1 cellular context compared by ENCODE assay signal in genomic region chr3:191301982-191302381, GRCh38.
TF ChIP-seq lines count a peak whose summit lies in the region.

No MANE protein-coding gene starts in this region.

TF ChIP-seq in GM23338, 12 proteins besides CTCF, POLR2A, EP300 and RAD21 (continued from another document):
- no peak for TF ChIP-seq REST (IDR thresholded peaks at IDR 0.05; ENCODE audit: unreplicated experiment)
- TF ChIP-seq, protein P1, sequence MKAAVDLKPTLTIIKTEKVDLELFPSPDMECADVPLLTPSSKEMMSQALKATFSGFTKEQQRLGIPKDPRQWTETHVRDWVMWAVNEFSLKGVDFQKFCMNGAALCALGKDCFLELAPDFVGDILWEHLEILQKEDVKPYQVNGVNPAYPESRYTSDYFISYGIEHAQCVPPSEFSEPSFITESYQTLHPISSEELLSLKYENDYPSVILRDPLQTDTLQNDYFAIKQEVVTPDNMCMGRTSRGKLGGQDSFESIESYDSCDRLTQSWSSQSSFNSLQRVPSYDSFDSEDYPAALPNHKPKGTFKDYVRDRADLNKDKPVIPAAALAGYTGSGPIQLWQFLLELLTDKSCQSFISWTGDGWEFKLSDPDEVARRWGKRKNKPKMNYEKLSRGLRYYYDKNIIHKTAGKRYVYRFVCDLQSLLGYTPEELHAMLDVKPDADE (IDR thresholded peaks at IDR 0.05), result no peak
- TF ChIP-seq EZH2phosphoT487 (IDR thresholded peaks at IDR 0.05; ENCODE audit: unreplicated experiment), result no peak
- no peak for TF ChIP-seq CREB1 (CRISPR knock-in tag; IDR thresholded peaks at IDR 0.05; ENCODE audit: low read depth)
